In genomic region chr15:24772256-24772655, GRCh38 we compare ENCODE assay signal across 10 cellular contexts.
DNase-seq lines count a peak whose midpoint lies in the region; FAIRE-seq and TF ChIP-seq lines count a peak whose summit lies in the region.
"Had no signal": no experiment of that assay in that cellular context is flagged by ENCODE, and none has a peak within 500 bp of the region (broad histone marks: within the 10 kb centered on the region; RNA-seq: fewer than 3 reads in every experiment).

No MANE protein-coding gene starts in this region.

- in situ Hi-C loops in brain microvascular endothelial cell (cut with HindIII; ENCODE audit: low pct_ligation_motif_present, low sequenced_read_pairs), result no loop called here

- CTCF ChIA-PET in CD4-positive, alpha-beta memory T cell (lab: Charles Lee; ENCODE audit: partially characterized antibody), result no interaction called here
- CTCF ChIA-PET in endothelial cell of umbilical vein (lab: Charles Lee), result no interaction called here

- H3K36me3 ChIP-seq in CD4-positive, alpha-beta memory T cell (ENCODE audit: insufficient read depth, low read length), result no peaks in the 10 kb centered on the region
- H3K36me3 ChIP-seq in endothelial cell of umbilical vein (ENCODE audit: control insufficient read depth in 2 of 2, extremely low read depth in 1 of 2, insufficient read depth in 2 of 2, low read length in 2 of 2), result no peaks in the 10 kb centered on the region
- no peaks in the 10 kb centered on the region for H3K36me3 ChIP-seq in brain microvascular endothelial cell (replicated peaks)
- H3K36me3 ChIP-seq: colonic mucosa had no signal

- no peaks in the 10 kb centered on the region for H3K9me1 ChIP-seq in endothelial cell of umbilical vein (replicated peaks; ENCODE audit: control insufficient read depth, extremely low read depth, insufficient read depth, low read length)

- no peak overlapping the region for H3K9ac ChIP-seq in endothelial cell of umbilical vein (replicated peaks; ENCODE audit: extremely low read depth, insufficient read depth, low read length)

- H3K9me3 Mint-ChIP-seq in CD4-positive, alpha-beta memory T cell, result peaks cover 0 to 55% (median 40%) of the 10 kb centered on the region in 8 donors
- peaks cover 20% of the 10 kb centered on the region for H3K9me3 Mint-ChIP-seq in nephron

- peak overlapping the region; percentile 79 for H2AFZ ChIP-seq in endothelial cell of umbilical vein (ENCODE audit: low read depth, low read length)

- H3K79me2 ChIP-seq in endothelial cell of umbilical vein (ENCODE audit: control insufficient read depth, insufficient read depth, low read length), result no peaks in the 10 kb centered on the region

- H3K27ac ChIP-seq in CD4-positive, alpha-beta memory T cell (ENCODE audit: low read depth, low read length), result no peak overlapping the region
- H3K27ac ChIP-seq in endothelial cell of umbilical vein (ENCODE audit: insufficient read depth, low read depth, low read length) (no peak overlapping the region), brain microvascular endothelial cell (no peak overlapping the region)
- H3K27ac ChIP-seq: colonic mucosa had no signal

- BruUV-seq in endothelial cell of umbilical vein (replicated peaks; lab: Mats Ljungman, UMichigan), result no TSS peak

- dilution Hi-C loops in endothelial cell of umbilical vein (cut with MboI; ENCODE audit: extremely low pct_ligation_motif_present, low sequenced_read_pairs), result no loop called here

- H3K27me3 Mint-ChIP-seq in CD4-positive, alpha-beta memory T cell, result peaks cover 0 to under 1% of the 10 kb centered on the region in 2 donors
- peaks cover 22% of the 10 kb centered on the region for H3K27me3 Mint-ChIP-seq in nephron (ENCODE audit: low read depth)

- TF ChIP-seq POLR2A in endothelial cell of umbilical vein (IDR thresholded peaks at IDR 0.05; ENCODE audit: low read depth, low read length) (no peak), erythroblast (IDR thresholded peaks at IDR 0.05; ENCODE audit: low read length) (no peak)

- H3K4me1 ChIP-seq in CD4-positive, alpha-beta memory T cell (ENCODE audit: insufficient read depth, low read length), result no peaks in the 10 kb centered on the region
- H3K4me1 ChIP-seq in endothelial cell of umbilical vein (ENCODE audit: control insufficient read depth, extremely low read depth, insufficient read depth, low read length), result no peaks in the 10 kb centered on the region
- H3K4me1 ChIP-seq: colonic mucosa had no signal

- FAIRE-seq in endothelial cell of umbilical vein (lab: Jason Lieb, UNC) (no peak), frontal cortex (lab: Jason Lieb, UNC) (no peak)

- intact Hi-C loops in CD4-positive, alpha-beta memory T cell (cut with micrococcal nuclease), result no loop called here
- intact Hi-C loops in endothelial cell of umbilical vein (cut with micrococcal nuclease), result loop anchor here (5.0 kb wide), 1 partner anchor 185 kb away; no protein-coding TSS in a partner anchor

- H3K27ac Mint-ChIP-seq in CD4-positive, alpha-beta memory T cell, result peak overlapping the region in 1 of 7 donors; percentile 95
- H3K27ac Mint-ChIP-seq in nephron, result peak overlapping the region; percentile 98 to 99 (median 99)

- no peaks in the 10 kb centered on the region for H4K20me1 ChIP-seq in endothelial cell of umbilical vein (replicated peaks; ENCODE audit: control insufficient read depth, extremely low read depth, insufficient read depth, low read length)

- H3K36me3 Mint-ChIP-seq in CD4-positive, alpha-beta memory T cell, result peaks cover 0 to 9% of the 10 kb centered on the region in 2 donors
- no peaks in the 10 kb centered on the region for H3K36me3 Mint-ChIP-seq in nephron (ENCODE audit: low read depth)

- H3K4me3 Mint-ChIP-seq in CD4-positive, alpha-beta memory T cell, result peak overlapping the region in 5 of 8 donors; percentile 88 to 94 (median 91)
- peak overlapping the region; percentile 95 to 97 (median 97) for H3K4me3 Mint-ChIP-seq in nephron

- H3K4me2 ChIP-seq in endothelial cell of umbilical vein (ENCODE audit: insufficient read depth, low read length), result no peak overlapping the region

- no peak overlapping the region for H3K4me3 ChIP-seq in CD4-positive, alpha-beta memory T cell (ENCODE audit: low read length in 2 of 2)
- no peak overlapping the region for H3K4me3 ChIP-seq in endothelial cell of umbilical vein (replicated peaks in 1 of 3; ENCODE audit: insufficient read depth in 1 of 3, low read depth in 1 of 3, low read length in 3 of 3)
- H3K4me3 ChIP-seq in brain microvascular endothelial cell (ENCODE audit: low read depth, low read length), result no peak overlapping the region

- no peak for DNase-seq in CD4-positive, alpha-beta memory T cell
- DNase-seq in NAMALWA (ENCODE audit: low spot score) (peak; percentile 15), endothelial cell of umbilical vein (ENCODE audit: low read depth, low spot score) (no peak), brain microvascular endothelial cell (no peak), frontal cortex (ENCODE audit: low spot score in 2 of 2) (no peak), erythroblast (lab: John Stamatoyannopoulos, UW) (no peak), NCI-H1436 treated with DMSO at 0.1 percent for 48 hours (lab: John Stamatoyannopoulos, UW) (no peak)
- DNase-seq: colonic mucosa, Kasumi-1 had no signal

- POLR2A ChIA-PET in CD4-positive, alpha-beta memory T cell (lab: Charles Lee; ENCODE audit: partially characterized antibody), result no interaction called here
- POLR2A ChIA-PET in endothelial cell of umbilical vein (lab: Charles Lee), result no interaction called here

- peaks cover 0 to 10% (median 5%) of the 10 kb centered on the region in 4 donors for H3K4me1 Mint-ChIP-seq in CD4-positive, alpha-beta memory T cell
- H3K4me1 Mint-ChIP-seq in nephron, result no peaks in the 10 kb centered on the region

- TF ChIP-seq CTCF in endothelial cell of umbilical vein (IDR thresholded peaks at IDR 0.05; ENCODE audit: extremely low read depth in 1 of 2, insufficient read depth in 1 of 2, low read depth in 1 of 2, low read length in 2 of 2) (no peak), nephron (IDR thresholded peaks at IDR 0.05; ENCODE audit: unreplicated experiment in 3 of 3) (no peak), brain microvascular endothelial cell (IDR thresholded peaks at IDR 0.05; ENCODE audit: low read depth, low read length, missing control alignments) (no peak)

- H3K9me3 ChIP-seq in CD4-positive, alpha-beta memory T cell (ENCODE audit: control insufficient read depth in 1 of 2, low read length in 2 of 2), result no peaks in the 10 kb centered on the region
- H3K9me3 ChIP-seq in endothelial cell of umbilical vein (replicated peaks; ENCODE audit: control insufficient read depth, insufficient read depth, low read length), result no peaks in the 10 kb centered on the region
- H3K9me3 ChIP-seq: colonic mucosa had no signal

- no peaks in the 10 kb centered on the region for H3K27me3 ChIP-seq in CD4-positive, alpha-beta memory T cell (ENCODE audit: insufficient read depth, low read length)
- no peaks in the 10 kb centered on the region for H3K27me3 ChIP-seq in endothelial cell of umbilical vein (ENCODE audit: control insufficient read depth in 2 of 2, insufficient read depth in 2 of 2, low read length in 2 of 2)
- H3K27me3 ChIP-seq in brain microvascular endothelial cell (replicated peaks), result no peaks in the 10 kb centered on the region
- H3K27me3 ChIP-seq: colonic mucosa had no signal

TF ChIP-seq in endothelial cell of umbilical vein, 7 proteins besides CTCF, POLR2A, EP300 and RAD21:
- TF ChIP-seq JUN (IDR thresholded peaks at IDR 0.05; ENCODE audit: borderline replicate concordance, insufficient read depth, insufficient read length, low read depth), result no peak
- no peak for TF ChIP-seq POLR2AphosphoS5 (IDR thresholded peaks at IDR 0.05; ENCODE audit: insufficient read depth, low read depth, low read length)
- no peak for TF ChIP-seq GATA2 (IDR thresholded peaks at IDR 0.05; ENCODE audit: insufficient read depth, insufficient read length, low read depth, low read length)
- TF ChIP-seq MYC (IDR thresholded peaks at IDR 0.05; ENCODE audit: low read depth, low read length), result no peak
